ENCODE assay signal across 20 cellular contexts in genomic region chr13:96769874-96770273, GRCh38.
A peak's percentile ranks its signal among the peaks of the same experiment; 100 is the strongest.
DNase-seq lines count a peak whose midpoint lies in the region; FAIRE-seq and TF ChIP-seq lines count a peak whose summit lies in the region.
"Had no signal": no experiment of that assay in that cellular context is flagged by ENCODE, and none has a peak within 500 bp of the region (broad histone marks: within the 10 kb centered on the region; RNA-seq: fewer than 3 reads in every experiment).

No MANE protein-coding gene starts in this region.

- H3K4me2 ChIP-seq in hepatocyte = no peak overlapping the region
- H3K4me2 ChIP-seq: BLaER1 treated with 17β-estradiol and CSF1 and Interleukin-3, amounts not matched to agents 10 nM and 100 nM had no signal

- TF ChIP-seq POLR2A in stomach (IDR thresholded peaks at IDR 0.05) = no peak

- no peaks in the 10 kb centered on the region for H3K79me2 ChIP-seq in hepatocyte

- H2AFZ ChIP-seq in hepatocyte = no peak overlapping the region

- DNase-seq in NCI-H1417 (lab: John Stamatoyannopoulos, UW) = peak in 2 of 3 experiments; percentile 8 to 70
- DNase-seq in NCI-H1417 treated with DMSO at 0.1 percent for 48 hours (lab: John Stamatoyannopoulos, UW) = no peak
- DNase-seq in HEK293T (ENCODE audit: extremely low spot score) = no peak
- DNase-seq in small intestine = peak; percentile 74
- no peak for DNase-seq in hepatocyte (ENCODE audit: low spot score)
- DNase-seq in stomach = no peak
- no peak for DNase-seq in globus pallidus (ENCODE audit: low spot score)
- DNase-seq: 8988T; Calu3; CD8-positive, alpha-beta T cell; DMS 273 treated with DMSO at 0.1 percent for 48 hours; DMS79; GDM1; H9; IMR-90 had no signal

- H4K20me1 ChIP-seq in hepatocyte (ENCODE audit: insufficient read depth, poor library complexity, severe bottlenecking) = no peaks in the 10 kb centered on the region
- H4K20me1 ChIP-seq: BLaER1 treated with 17β-estradiol and CSF1 and Interleukin-3, amounts not matched to agents 10 nM and 100 nM had no signal

- no peaks in the 10 kb centered on the region for H3K9me2 ChIP-seq in hepatocyte (replicated peaks; ENCODE audit: insufficient read depth)

- POLR2A ChIA-PET in HEK293T (lab: Yijun Ruan, JAX) = no interaction called here

- H3K4me1 ChIP-seq in small intestine (ENCODE audit: control insufficient read depth in 2 of 2, insufficient read depth in 1 of 2, low read depth in 1 of 2, low read length in 1 of 2) = peaks cover 0 to 8% of the 10 kb centered on the region in 2 donors
- H3K4me1 ChIP-seq in hepatocyte (ENCODE audit: insufficient read depth) = peaks cover 8% of the 10 kb centered on the region
- no peaks in the 10 kb centered on the region for H3K4me1 ChIP-seq in stomach

- H3K27me3 ChIP-seq in small intestine (ENCODE audit: control insufficient read depth in 2 of 2, insufficient read depth in 2 of 2, low read length in 2 of 2) = no peaks in the 10 kb centered on the region
- H3K27me3 ChIP-seq in hepatocyte = no peaks in the 10 kb centered on the region
- H3K27me3 ChIP-seq in stomach = no peaks in the 10 kb centered on the region
- H3K27me3 ChIP-seq: BLaER1 treated with 17β-estradiol and CSF1 and Interleukin-3, amounts not matched to agents 10 nM and 100 nM had no signal

- peak; percentile 36 for FAIRE-seq in islet of Langerhans (lab: Jason Lieb, UNC)
- FAIRE-seq in small intestine (lab: Jason Lieb, UNC) = no peak
- FAIRE-seq: H1, HTR-8/SVneo, K562 had no signal

- intact Hi-C loops in stomach (cut with DNase I; ENCODE audit: low total_unique reads) = no loop called here

- TF ChIP-seq EP300 in stomach (IDR thresholded peaks at IDR 0.05) = no peak

- no peak for TF ChIP-seq CTCF in hepatocyte (IDR thresholded peaks at IDR 0.05; ENCODE audit: poor library complexity)
- no peak for TF ChIP-seq CTCF in stomach (IDR thresholded peaks at IDR 0.05)

- H3K27ac ChIP-seq in small intestine (ENCODE audit: low read depth in 1 of 2, low read length in 1 of 2) = no peak overlapping the region
- H3K27ac ChIP-seq in hepatocyte = no peak overlapping the region
- no peak overlapping the region for H3K27ac ChIP-seq in stomach
- H3K27ac ChIP-seq: BLaER1 treated with 17β-estradiol and CSF1 and Interleukin-3, amounts not matched to agents 10 nM and 100 nM had no signal

- H3K9me3 ChIP-seq in small intestine (ENCODE audit: control insufficient read depth, low read depth) (no peaks in the 10 kb centered on the region), hepatocyte (ENCODE audit: low read depth) (no peaks in the 10 kb centered on the region), stomach (no peaks in the 10 kb centered on the region)
- H3K9me3 ChIP-seq: BLaER1 treated with 17β-estradiol and CSF1 and Interleukin-3, amounts not matched to agents 10 nM and 100 nM had no signal

- 0 to 22% (median 3%) methylated on average over 1 of the region's 1 CpG for WGBS in small intestine, 3 donors
- 5% methylated on average over 1 of the region's 1 CpG for WGBS in hepatocyte (ENCODE audit: low lambda C conversion rate, missing lambda C conversion rate)
- WGBS in stomach, 5 donors = 17 to 32% (median 25%) methylated on average over 1 of the region's 1 CpG

- H3K4me3 ChIP-seq in small intestine (ENCODE audit: low read depth in 1 of 2, low read length in 2 of 2) (no peak overlapping the region), hepatocyte (no peak overlapping the region), stomach (no peak overlapping the region)
- H3K4me3 ChIP-seq: BLaER1 treated with 17β-estradiol and CSF1 and Interleukin-3, amounts not matched to agents 10 nM and 100 nM; K562 had no signal

- no peaks in the 10 kb centered on the region for H3K36me3 ChIP-seq in small intestine (ENCODE audit: control insufficient read depth in 2 of 2, insufficient read depth in 2 of 2, low read length in 2 of 2)
- no peaks in the 10 kb centered on the region for H3K36me3 ChIP-seq in hepatocyte (replicated peaks; ENCODE audit: insufficient read depth, low read depth)
- H3K36me3 ChIP-seq in stomach = no peaks in the 10 kb centered on the region
- H3K36me3 ChIP-seq: BLaER1 treated with 17β-estradiol and CSF1 and Interleukin-3, amounts not matched to agents 10 nM and 100 nM had no signal

- CTCF ChIA-PET in HEK293T (lab: Yijun Ruan, JAX) = interaction anchor here (0.5 kb wide), 1 partner anchor 433 kb away, joined by 3 read pairs; no protein-coding TSS in a partner anchor

TF ChIP-seq in HEK293T, 16 proteins besides CTCF, POLR2A, EP300 and RAD21:
- no peak for TF ChIP-seq FOXM1 (IDR thresholded peaks at IDR 0.05; ENCODE audit: borderline replicate concordance)
- no peak for TF ChIP-seq NFRKB (IDR thresholded peaks at IDR 0.05)
- no peak for TF ChIP-seq LEF1 (IDR thresholded peaks at IDR 0.05; ENCODE audit: borderline replicate concordance)
- TF ChIP-seq PKNOX1 (IDR thresholded peaks at IDR 0.05) = peak; percentile 72
TF ChIP-seq in HEK293T: peak in this region for 1.

Comparison
In these comparisons a context has a peak if more than half of its experiments do, and no peak if none do; other contexts are left out.
1. DNase-seq: peak in NCI-H1417 (2 of 3) and small intestine (single experiment); none in NCI-H1417 treated with DMSO at 0.1 percent for 48 hours (single experiment), HEK293T (single experiment), hepatocyte (single experiment), stomach (single experiment) and globus pallidus (single experiment).